Comparison of ENCODE assay signal across 11 cellular contexts in the genomic region with DNA sequence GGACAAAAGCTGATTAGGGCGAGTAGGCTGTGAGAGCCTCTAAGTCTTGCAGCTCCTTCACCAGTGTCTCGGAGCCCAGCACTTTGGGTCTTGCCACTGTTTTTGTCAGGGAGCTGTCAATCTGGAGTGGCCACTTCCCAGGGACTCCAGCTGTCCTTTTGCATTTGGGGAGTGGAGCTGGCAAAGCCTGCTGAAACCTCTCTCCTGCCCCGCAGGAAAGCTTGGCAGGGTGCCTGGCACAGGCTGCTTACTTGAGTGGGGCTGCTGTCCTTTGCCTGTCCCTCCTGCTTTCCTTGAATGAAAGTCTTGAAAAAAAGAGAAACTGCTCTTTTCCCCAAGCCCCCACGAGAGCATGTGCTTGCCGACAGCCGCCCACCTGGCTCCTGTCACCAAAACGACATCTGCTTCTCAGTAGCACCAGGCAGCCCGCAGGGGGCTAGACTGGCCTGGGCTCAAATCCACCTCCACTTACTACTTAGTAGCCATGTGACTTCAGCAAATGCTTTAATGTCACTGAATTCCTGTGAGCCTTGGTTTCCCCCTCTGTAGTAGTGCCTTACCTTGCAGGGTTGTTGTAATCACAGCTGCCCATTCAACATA. TPM values are rescaled to one million over a fixed set of nuclear protein-coding genes. Genes with fewer than 3 reads are reported as not detected.
DNase-seq lines count a peak whose midpoint lies in the region; ATAC-seq and TF ChIP-seq lines count a peak whose summit lies in the region.
"Had no signal": no experiment of that assay in that cellular context is flagged by ENCODE, and none has a peak within 500 bp of the region (broad histone marks: within the 10 kb centered on the region; RNA-seq: fewer than 3 reads in every experiment).

No MANE protein-coding gene starts in this region.

- no peak overlapping the region for H3K27ac Mint-ChIP-seq in CD4-positive, alpha-beta memory T cell
- H3K27ac Mint-ChIP-seq: activated naive CD8-positive, alpha-beta T cell treated with anti-CD3 and anti-CD28 coated beads, Interleukin-2, amount 10 ng/mL, durations not matched to agents 7 days and 5 days; B cell; progenitor cell of endocrine pancreas had no signal

- DNase-seq in AG20443 (ENCODE audit: low spot score) (peak; percentile 25), NCI-H2107 treated with DMSO at 0.1 percent for 48 hours (lab: John Stamatoyannopoulos, UW; ENCODE audit: unreplicated experiment) (peak; percentile 77), cerebellum (ENCODE audit: low spot score) (peak; percentile 71), lower lobe of right lung (peak; percentile 81), transverse colon (no peak), DMS53 (lab: John Stamatoyannopoulos, UW) (no peak)
- no peak for DNase-seq in CD4-positive, alpha-beta memory T cell
- DNase-seq: activated naive CD8-positive, alpha-beta T cell treated with anti-CD3 and anti-CD28 coated beads, Interleukin-2, amount 10 ng/mL, durations not matched to agents 7 days and 5 days had no signal

- H3K27ac ChIP-seq in lower lobe of right lung, result peak overlapping the region; percentile 53
- H3K27ac ChIP-seq in transverse colon, result no peak overlapping the region
- no peak overlapping the region for H3K27ac ChIP-seq in CD4-positive, alpha-beta memory T cell (ENCODE audit: low read depth, low read length)

- POLR2A ChIA-PET in CD4-positive, alpha-beta memory T cell (lab: Charles Lee; ENCODE audit: partially characterized antibody), result no interaction called here

- ATAC-seq in lower lobe of right lung (peak; percentile 69 to 74), HG03378 (IDR thresholded peaks at IDR 0.05; ENCODE audit: unreplicated experiment) (no peak)

- TF ChIP-seq EP300 in transverse colon (IDR thresholded peaks at IDR 0.05; ENCODE audit: low read depth), result no peak

- CTCF ChIA-PET in CD4-positive, alpha-beta memory T cell (lab: Charles Lee; ENCODE audit: partially characterized antibody), result no interaction called here

- intact Hi-C loops in lower lobe of right lung (cut with DNase I), result no loop called here
- intact Hi-C loops in transverse colon (cut with DNase I; ENCODE audit: low total_unique reads), result no loop called here
- intact Hi-C loops in CD4-positive, alpha-beta memory T cell (cut with micrococcal nuclease), result no loop called here

- H3K4me1 Mint-ChIP-seq in CD4-positive, alpha-beta memory T cell, result peaks cover 26 to 31% (median 30%) of the 10 kb centered on the region in 4 donors

- peaks cover 0 to 8% of the 10 kb centered on the region in 2 donors for H3K36me3 Mint-ChIP-seq in CD4-positive, alpha-beta memory T cell
- H3K36me3 Mint-ChIP-seq: activated naive CD8-positive, alpha-beta T cell treated with anti-CD3 and anti-CD28 coated beads, Interleukin-2, amount 10 ng/mL, durations not matched to agents 7 days and 5 days had no signal

- 76% methylated on average over 8 of the region's 8 CpGs; no CpG with 5 or more reads in 1 of the 2 donors for WGBS in transverse colon (ENCODE audit: low coverage in 1 of 2), 2 donors

- H3K4me1 ChIP-seq in lower lobe of right lung (peaks cover 23% of the 10 kb centered on the region), transverse colon (no peaks in the 10 kb centered on the region)
- H3K4me1 ChIP-seq in CD4-positive, alpha-beta memory T cell (ENCODE audit: insufficient read depth, low read length), result no peaks in the 10 kb centered on the region

- H3K4me3 Mint-ChIP-seq in CD4-positive, alpha-beta memory T cell, result no peak overlapping the region
- H3K4me3 Mint-ChIP-seq: activated naive CD8-positive, alpha-beta T cell treated with anti-CD3 and anti-CD28 coated beads, Interleukin-2, amount 10 ng/mL, durations not matched to agents 7 days and 5 days; B cell had no signal

- TF ChIP-seq CTCF in lower lobe of right lung (IDR thresholded peaks at IDR 0.05) (no peak), transverse colon (IDR thresholded peaks at IDR 0.05) (no peak)

- H3K27me3 Mint-ChIP-seq in CD4-positive, alpha-beta memory T cell, result no peaks in the 10 kb centered on the region
- H3K27me3 Mint-ChIP-seq: activated naive CD8-positive, alpha-beta T cell treated with anti-CD3 and anti-CD28 coated beads, Interleukin-2, amount 10 ng/mL, durations not matched to agents 7 days and 5 days; B cell; progenitor cell of endocrine pancreas had no signal

- H3K9me3 ChIP-seq in lower lobe of right lung (no peaks in the 10 kb centered on the region), transverse colon (no peaks in the 10 kb centered on the region)
- no peaks in the 10 kb centered on the region for H3K9me3 ChIP-seq in CD4-positive, alpha-beta memory T cell (ENCODE audit: control insufficient read depth in 1 of 2, low read length in 2 of 2)

- H3K27me3 ChIP-seq in lower lobe of right lung (ENCODE audit: low read depth) (no peaks in the 10 kb centered on the region), transverse colon (no peaks in the 10 kb centered on the region)
- H3K27me3 ChIP-seq in CD4-positive, alpha-beta memory T cell (ENCODE audit: insufficient read depth, low read length), result no peaks in the 10 kb centered on the region

- TF ChIP-seq POLR2A in transverse colon (IDR thresholded peaks at IDR 0.05), result no peak

- no peak overlapping the region for H3K4me3 ChIP-seq in lower lobe of right lung
- H3K4me3 ChIP-seq in transverse colon, result no peak overlapping the region
- no peak overlapping the region for H3K4me3 ChIP-seq in CD4-positive, alpha-beta memory T cell (ENCODE audit: low read length in 2 of 2)

- H3K36me3 ChIP-seq in lower lobe of right lung, result no peaks in the 10 kb centered on the region
- H3K36me3 ChIP-seq in transverse colon, result no peaks in the 10 kb centered on the region
- no peaks in the 10 kb centered on the region for H3K36me3 ChIP-seq in CD4-positive, alpha-beta memory T cell (ENCODE audit: insufficient read depth, low read length)

- no peaks in the 10 kb centered on the region for H3K9me3 Mint-ChIP-seq in CD4-positive, alpha-beta memory T cell
- H3K9me3 Mint-ChIP-seq: activated naive CD8-positive, alpha-beta T cell treated with anti-CD3 and anti-CD28 coated beads, Interleukin-2, amount 10 ng/mL, durations not matched to agents 7 days and 5 days had no signal

- in situ Hi-C loops in transverse colon (cut with MboI; ENCODE audit: low pct_ligation_motif_present in 1 of 4, low pct_unique_long_range_greater_than_20kb in 1 of 4, low sequenced_read_pairs in 3 of 4), result no loop called here

RNA-seq across cellular contexts. Expression of gene USP13, which starts 13.7 kb away (rescaled TPM):
- 13.8 TPM for total RNA-seq in cerebellum
- 13.9 TPM for total RNA-seq in lower lobe of right lung
- total RNA-seq in transverse colon, result 1 to 10 TPM; 2.0 to 3.7 (median 2.7) TPM
- total RNA-seq in CD4-positive, alpha-beta memory T cell, result 10 to 100 TPM in 1 of 2 experiments, 1 to 10 TPM in 1; 9.7 to 11.6 TPM
- 1 to 10 TPM; 5.3 to 9.4 TPM for polyA plus RNA-seq in CD4-positive, alpha-beta memory T cell

Comparison
In these comparisons a context has a peak if more than half of its experiments do, and no peak if none do; other contexts are left out.
1. DNase-seq: peak in AG20443 (single experiment), NCI-H2107 treated with DMSO at 0.1 percent for 48 hours (single experiment), cerebellum (single experiment) and lower lobe of right lung (single experiment); none in transverse colon (single experiment), CD4-positive, alpha-beta memory T cell (0 of 5) and DMS53 (single experiment).